ENCODE assay signal across 17 cellular contexts in genomic region chr1:1610796-1611597, GRCh38. TPM values are rescaled to one million over a fixed set of nuclear protein-coding genes. Genes with fewer than 3 reads are reported as not detected.
DNase-seq lines count a peak whose midpoint lies in the region; ATAC-seq and TF ChIP-seq lines count a peak whose summit lies in the region.
"Had no signal": no experiment of that assay in that cellular context is flagged by ENCODE, and none has a peak within 500 bp of the region (broad histone marks: within the 10 kb centered on the region; RNA-seq: fewer than 3 reads in every experiment).

No MANE protein-coding gene starts in this region.

- H3K4me3 ChIP-seq in fibroblast of the aortic adventitia (ENCODE audit: low read depth, low read length): no peak overlapping the region

- H3K4me1 Mint-ChIP-seq in activated CD4-positive, alpha-beta T cell treated with anti-CD3 and anti-CD28 coated beads, Interleukin-2, amount 10 ng/mL, durations not matched to agents 24 days and 14 days: peaks cover 27% of the 10 kb centered on the region
- H3K4me1 Mint-ChIP-seq in WTC11 (peaks cover 16% of the 10 kb centered on the region), Calu3 (ENCODE audit: low read depth, unreplicated experiment) (peaks cover 16% of the 10 kb centered on the region)

- H3K9me3 Mint-ChIP-seq in activated CD4-positive, alpha-beta T cell treated with anti-CD3 and anti-CD28 coated beads, Interleukin-2, amount 10 ng/mL, durations not matched to agents 24 days and 14 days: no peaks in the 10 kb centered on the region
- H3K9me3 Mint-ChIP-seq in WTC11 (no peaks in the 10 kb centered on the region), Calu3 (ENCODE audit: low read depth, unreplicated experiment) (no peaks in the 10 kb centered on the region)
- H3K9me3 Mint-ChIP-seq: activated T-cell treated with anti-CD3 and anti-CD28 coated beads, Interleukin-2, amount 50 U/mL, for 4 hours had no signal

- DNase-seq in activated CD4-positive, alpha-beta T cell treated with anti-CD3 and anti-CD28 coated beads, Interleukin-2, amount 10 ng/mL, durations not matched to agents 24 days and 14 days: peak; percentile 57
- DNase-seq in activated CD4-positive, alpha-beta T cell treated with anti-CD3 and anti-CD28 coated beads, Interleukin-2, amount 50 U/mL, for 48 hours: no peak
- DNase-seq in WTC11 (ENCODE audit: low spot score) (no peak), fibroblast of the aortic adventitia (ENCODE audit: low read depth) (peak; percentile 73), posterior vena cava (ENCODE audit: low spot score) (peak; percentile 86), Calu3 (no peak), kidney tubule cell (ENCODE audit: low spot score) (no peak)
- DNase-seq: 8988T; activated CD4-positive, alpha-beta T cell treated with anti-CD3 and anti-CD28 coated beads for 48 hours; activated T-cell treated with anti-CD3 and anti-CD28 coated beads, Interleukin-2, amount 50 U/mL, for 4 hours; cerebellar nuclear complex; DND-41; NCI-H524 treated with DMSO at 0.1 percent for 48 hours; nucleus accumbens; stimulated activated CD4-positive, alpha-beta T cell treated with anti-CD3 and anti-CD28 coated beads, Interleukin-4, amount 100 ng/mL, for 4 hours had no signal

- no peak overlapping the region for H3K4me3 Mint-ChIP-seq in activated CD4-positive, alpha-beta T cell treated with anti-CD3 and anti-CD28 coated beads, Interleukin-2, amount 10 ng/mL, durations not matched to agents 24 days and 14 days
- H3K4me3 Mint-ChIP-seq in WTC11: no peak overlapping the region
- H3K4me3 Mint-ChIP-seq in Calu3 (ENCODE audit: low read depth, unreplicated experiment): no peak overlapping the region
- H3K4me3 Mint-ChIP-seq: activated T-cell treated with anti-CD3 and anti-CD28 coated beads, Interleukin-2, amount 50 U/mL, for 4 hours had no signal

- POLR2A ChIA-PET in WTC11 (lab: Charles Lee): no interaction called here

- no peak for TF ChIP-seq CTCF in WTC11 (IDR thresholded peaks at IDR 0.05)
- no peak for TF ChIP-seq CTCF in fibroblast of the aortic adventitia (IDR thresholded peaks at IDR 0.05; ENCODE audit: insufficient read depth, low read length)
- no peak for TF ChIP-seq CTCF in Calu3 (IDR thresholded peaks at IDR 0.05; ENCODE audit: unreplicated experiment)

- BruUV-seq in Calu3 (replicated peaks; lab: Mats Ljungman, UMichigan): no TSS peak

- no peaks in the 10 kb centered on the region for H3K27me3 Mint-ChIP-seq in activated CD4-positive, alpha-beta T cell treated with anti-CD3 and anti-CD28 coated beads, Interleukin-2, amount 10 ng/mL, durations not matched to agents 24 days and 14 days
- H3K27me3 Mint-ChIP-seq in WTC11 (ENCODE audit: low read depth) (no peaks in the 10 kb centered on the region), Calu3 (ENCODE audit: unreplicated experiment) (peaks cover 13% of the 10 kb centered on the region)

- ATAC-seq in WTC11 (no peak), HG03520 (IDR thresholded peaks at IDR 0.05; ENCODE audit: unreplicated experiment) (no peak)
- ATAC-seq: activated T-cell treated with anti-CD3 and anti-CD28 coated beads, Interleukin-2, amount 50 U/mL, for 4 hours; HepG2 had no signal

- H3K36me3 Mint-ChIP-seq in activated CD4-positive, alpha-beta T cell treated with anti-CD3 and anti-CD28 coated beads, Interleukin-2, amount 10 ng/mL, durations not matched to agents 24 days and 14 days (ENCODE audit: low read depth): peaks cover 9% of the 10 kb centered on the region
- H3K36me3 Mint-ChIP-seq in WTC11 (0 out of 2 replicates have a peak, but pooled peaks cover 5% of the 10 kb centered on the region), Calu3 (ENCODE audit: insufficient read depth, unreplicated experiment) (peaks cover 18% of the 10 kb centered on the region)

- no peak overlapping the region for H3K27ac Mint-ChIP-seq in activated CD4-positive, alpha-beta T cell treated with anti-CD3 and anti-CD28 coated beads, Interleukin-2, amount 10 ng/mL, durations not matched to agents 24 days and 14 days
- H3K27ac Mint-ChIP-seq in WTC11 (peak overlapping the region; percentile 78; the same call in 1 of the 2 replicates), Calu3 (ENCODE audit: unreplicated experiment) (no peak overlapping the region)

- intact Hi-C loops in activated CD4-positive, alpha-beta T cell treated with anti-CD3 and anti-CD28 coated beads, Interleukin-2, amount 10 ng/mL, durations not matched to agents 24 days and 14 days (cut with micrococcal nuclease): no loop called here
- intact Hi-C loops in posterior vena cava (cut with DNase I) (no loop called here), Calu3 (cut with micrococcal nuclease; ENCODE audit: unreplicated experiment) (no loop called here)

- CTCF ChIA-PET in WTC11 (lab: Charles Lee) (interaction anchor here (0.9 kb wide), 1 partner anchor 68 kb away, joined by 3 read pairs; no protein-coding TSS in a partner anchor), Calu3 (lab: Charles Lee) (no interaction called here)

TF ChIP-seq in WTC11, 78 proteins besides CTCF, POLR2A, EP300 and RAD21 (continues in another document):
- TF ChIP-seq PREB (CRISPR knock-in tag; IDR thresholded peaks at IDR 0.05; ENCODE audit: borderline replicate concordance) (no peak), CDX4 (CRISPR knock-in tag; IDR thresholded peaks at IDR 0.05; ENCODE audit: borderline replicate concordance) (no peak)

RNA-seq across cellular contexts. Expression of gene MIB2, which starts 4.3 kb away (rescaled TPM):
- total RNA-seq in activated CD4-positive, alpha-beta T cell treated with anti-CD3 and anti-CD28 coated beads, Interleukin-2, amount 10 ng/mL, durations not matched to agents 24 days and 14 days: 32.7 and 34.1 TPM in 2 replicates
- 90.6 to 120 TPM (median 113 TPM) in 3 replicates for total RNA-seq in WTC11 (2021)
- 37.7 and 62.1 TPM in 2 replicates for total RNA-seq in fibroblast of the aortic adventitia (ENCODE audit: low replicate concordance)
- total RNA-seq in posterior vena cava: 10 to 100 TPM; 29.4 to 35.9 TPM
- 50.0 and 50.3 TPM in 2 replicates for total RNA-seq in Calu3 (2022)

RNA-seq across cellular contexts. Expression of gene FNDC10, which starts 11.1 kb away (rescaled TPM):
- total RNA-seq in activated CD4-positive, alpha-beta T cell treated with anti-CD3 and anti-CD28 coated beads, Interleukin-2, amount 10 ng/mL, durations not matched to agents 24 days and 14 days: 14.3 and 15.9 TPM in 2 replicates
- total RNA-seq in WTC11 (2021) (30.4 to 37.5 TPM (median 34.9 TPM) in 3 replicates), fibroblast of the aortic adventitia (ENCODE audit: low replicate concordance) (4.5 and 5.9 TPM in 2 replicates), posterior vena cava (1 to 10 TPM; 1.2 to 3.6 TPM), Calu3 (2022) (3.5 and 4.7 TPM in 2 replicates)

RNA-seq across cellular contexts. Expression of gene MMP23B, which starts 21.0 kb away (rescaled TPM):
- total RNA-seq in activated CD4-positive, alpha-beta T cell treated with anti-CD3 and anti-CD28 coated beads, Interleukin-2, amount 10 ng/mL, durations not matched to agents 24 days and 14 days: 1.2 and 1.5 TPM in 2 replicates
- total RNA-seq in WTC11 (2021) (20.0 to 28.1 TPM (median 27.1 TPM) in 3 replicates), fibroblast of the aortic adventitia (ENCODE audit: low replicate concordance) (13.5 and 35.2 TPM in 2 replicates), posterior vena cava (10 to 100 TPM; 36.1 to 78.5 TPM), Calu3 (2022) (1.6 and 1.9 TPM in 2 replicates)

RNA-seq across cellular contexts. Expression of gene SSU72, which starts 36.3 kb away (rescaled TPM):
- 134 TPM in 2 replicates for total RNA-seq in activated CD4-positive, alpha-beta T cell treated with anti-CD3 and anti-CD28 coated beads, Interleukin-2, amount 10 ng/mL, durations not matched to agents 24 days and 14 days
- total RNA-seq in WTC11 (2021) (150 to 158 TPM (median 150 TPM) in 3 replicates), fibroblast of the aortic adventitia (ENCODE audit: low replicate concordance) (42.8 and 78.2 TPM in 2 replicates), posterior vena cava (10 to 100 TPM; 60.7 to 66.0 TPM), Calu3 (2022) (105 and 117 TPM in 2 replicates)

RNA-seq across cellular contexts. Expression of gene CDK11B, which starts 47.8 kb away (rescaled TPM):
- 38.0 and 40.4 TPM in 2 replicates for total RNA-seq in activated CD4-positive, alpha-beta T cell treated with anti-CD3 and anti-CD28 coated beads, Interleukin-2, amount 10 ng/mL, durations not matched to agents 24 days and 14 days
- total RNA-seq in WTC11 (2021) (39.5 to 41.2 TPM (median 40.7 TPM) in 3 replicates), fibroblast of the aortic adventitia (ENCODE audit: low replicate concordance) (10.5 and 21.6 TPM in 2 replicates), posterior vena cava (10 to 100 TPM; 19.4 to 24.3 TPM), Calu3 (2022) (24.2 and 24.9 TPM in 2 replicates)

Comparison
In these comparisons a context has a peak if more than half of its experiments do, and no peak if none do; other contexts are left out.
1. DNase-seq: peak in activated CD4-positive, alpha-beta T cell treated with anti-CD3 and anti-CD28 coated beads, Interleukin-2, amount 10 ng/mL, durations not matched to agents 24 days and 14 days (single experiment), fibroblast of the aortic adventitia (single experiment) and posterior vena cava (single experiment); none in activated CD4-positive, alpha-beta T cell treated with anti-CD3 and anti-CD28 coated beads, Interleukin-2, amount 50 U/mL, for 48 hours (0 of 2), WTC11 (single experiment), Calu3 (single experiment) and kidney tubule cell (single experiment).